Comparison of ENCODE assay signal across 1 cellular context in the genomic region with DNA sequence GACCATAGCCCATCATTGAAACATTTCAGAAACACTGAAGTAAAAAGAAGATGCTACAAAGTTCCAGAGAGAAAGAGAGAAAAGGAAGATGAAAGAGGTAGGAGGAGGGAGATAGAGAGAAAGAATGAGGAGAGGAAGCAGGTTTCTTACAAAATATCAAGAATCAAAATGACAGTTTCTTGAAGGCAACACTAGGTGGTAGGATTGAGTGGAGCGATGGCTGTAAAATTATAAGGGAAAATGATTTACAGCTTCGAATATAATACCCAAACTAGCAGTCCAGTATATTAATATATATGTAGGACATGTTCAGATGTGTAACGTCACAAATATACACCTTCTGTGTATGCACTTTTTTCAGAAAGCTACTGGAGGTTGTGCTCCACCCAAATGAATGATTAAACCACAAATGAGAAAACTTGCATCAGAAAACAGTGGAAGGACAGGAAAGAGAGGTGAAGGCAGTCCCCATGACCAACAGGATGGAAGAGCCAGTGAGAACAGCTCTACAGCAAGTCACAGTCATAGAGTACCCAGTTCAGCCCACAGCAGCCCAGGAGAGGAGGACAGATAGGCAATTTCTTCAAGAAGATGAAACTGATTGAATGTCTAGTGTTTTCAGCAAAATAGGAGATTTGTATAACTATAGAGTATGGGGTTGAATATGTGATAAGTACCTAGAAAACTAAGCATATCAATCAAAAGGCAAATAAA.
TF ChIP-seq lines count a peak whose summit lies in the region.

No MANE protein-coding gene starts in this region.

TF ChIP-seq in H1, 55 proteins besides CTCF, POLR2A, EP300 and RAD21 (continued from another document):
- TF ChIP-seq, protein P1, sequence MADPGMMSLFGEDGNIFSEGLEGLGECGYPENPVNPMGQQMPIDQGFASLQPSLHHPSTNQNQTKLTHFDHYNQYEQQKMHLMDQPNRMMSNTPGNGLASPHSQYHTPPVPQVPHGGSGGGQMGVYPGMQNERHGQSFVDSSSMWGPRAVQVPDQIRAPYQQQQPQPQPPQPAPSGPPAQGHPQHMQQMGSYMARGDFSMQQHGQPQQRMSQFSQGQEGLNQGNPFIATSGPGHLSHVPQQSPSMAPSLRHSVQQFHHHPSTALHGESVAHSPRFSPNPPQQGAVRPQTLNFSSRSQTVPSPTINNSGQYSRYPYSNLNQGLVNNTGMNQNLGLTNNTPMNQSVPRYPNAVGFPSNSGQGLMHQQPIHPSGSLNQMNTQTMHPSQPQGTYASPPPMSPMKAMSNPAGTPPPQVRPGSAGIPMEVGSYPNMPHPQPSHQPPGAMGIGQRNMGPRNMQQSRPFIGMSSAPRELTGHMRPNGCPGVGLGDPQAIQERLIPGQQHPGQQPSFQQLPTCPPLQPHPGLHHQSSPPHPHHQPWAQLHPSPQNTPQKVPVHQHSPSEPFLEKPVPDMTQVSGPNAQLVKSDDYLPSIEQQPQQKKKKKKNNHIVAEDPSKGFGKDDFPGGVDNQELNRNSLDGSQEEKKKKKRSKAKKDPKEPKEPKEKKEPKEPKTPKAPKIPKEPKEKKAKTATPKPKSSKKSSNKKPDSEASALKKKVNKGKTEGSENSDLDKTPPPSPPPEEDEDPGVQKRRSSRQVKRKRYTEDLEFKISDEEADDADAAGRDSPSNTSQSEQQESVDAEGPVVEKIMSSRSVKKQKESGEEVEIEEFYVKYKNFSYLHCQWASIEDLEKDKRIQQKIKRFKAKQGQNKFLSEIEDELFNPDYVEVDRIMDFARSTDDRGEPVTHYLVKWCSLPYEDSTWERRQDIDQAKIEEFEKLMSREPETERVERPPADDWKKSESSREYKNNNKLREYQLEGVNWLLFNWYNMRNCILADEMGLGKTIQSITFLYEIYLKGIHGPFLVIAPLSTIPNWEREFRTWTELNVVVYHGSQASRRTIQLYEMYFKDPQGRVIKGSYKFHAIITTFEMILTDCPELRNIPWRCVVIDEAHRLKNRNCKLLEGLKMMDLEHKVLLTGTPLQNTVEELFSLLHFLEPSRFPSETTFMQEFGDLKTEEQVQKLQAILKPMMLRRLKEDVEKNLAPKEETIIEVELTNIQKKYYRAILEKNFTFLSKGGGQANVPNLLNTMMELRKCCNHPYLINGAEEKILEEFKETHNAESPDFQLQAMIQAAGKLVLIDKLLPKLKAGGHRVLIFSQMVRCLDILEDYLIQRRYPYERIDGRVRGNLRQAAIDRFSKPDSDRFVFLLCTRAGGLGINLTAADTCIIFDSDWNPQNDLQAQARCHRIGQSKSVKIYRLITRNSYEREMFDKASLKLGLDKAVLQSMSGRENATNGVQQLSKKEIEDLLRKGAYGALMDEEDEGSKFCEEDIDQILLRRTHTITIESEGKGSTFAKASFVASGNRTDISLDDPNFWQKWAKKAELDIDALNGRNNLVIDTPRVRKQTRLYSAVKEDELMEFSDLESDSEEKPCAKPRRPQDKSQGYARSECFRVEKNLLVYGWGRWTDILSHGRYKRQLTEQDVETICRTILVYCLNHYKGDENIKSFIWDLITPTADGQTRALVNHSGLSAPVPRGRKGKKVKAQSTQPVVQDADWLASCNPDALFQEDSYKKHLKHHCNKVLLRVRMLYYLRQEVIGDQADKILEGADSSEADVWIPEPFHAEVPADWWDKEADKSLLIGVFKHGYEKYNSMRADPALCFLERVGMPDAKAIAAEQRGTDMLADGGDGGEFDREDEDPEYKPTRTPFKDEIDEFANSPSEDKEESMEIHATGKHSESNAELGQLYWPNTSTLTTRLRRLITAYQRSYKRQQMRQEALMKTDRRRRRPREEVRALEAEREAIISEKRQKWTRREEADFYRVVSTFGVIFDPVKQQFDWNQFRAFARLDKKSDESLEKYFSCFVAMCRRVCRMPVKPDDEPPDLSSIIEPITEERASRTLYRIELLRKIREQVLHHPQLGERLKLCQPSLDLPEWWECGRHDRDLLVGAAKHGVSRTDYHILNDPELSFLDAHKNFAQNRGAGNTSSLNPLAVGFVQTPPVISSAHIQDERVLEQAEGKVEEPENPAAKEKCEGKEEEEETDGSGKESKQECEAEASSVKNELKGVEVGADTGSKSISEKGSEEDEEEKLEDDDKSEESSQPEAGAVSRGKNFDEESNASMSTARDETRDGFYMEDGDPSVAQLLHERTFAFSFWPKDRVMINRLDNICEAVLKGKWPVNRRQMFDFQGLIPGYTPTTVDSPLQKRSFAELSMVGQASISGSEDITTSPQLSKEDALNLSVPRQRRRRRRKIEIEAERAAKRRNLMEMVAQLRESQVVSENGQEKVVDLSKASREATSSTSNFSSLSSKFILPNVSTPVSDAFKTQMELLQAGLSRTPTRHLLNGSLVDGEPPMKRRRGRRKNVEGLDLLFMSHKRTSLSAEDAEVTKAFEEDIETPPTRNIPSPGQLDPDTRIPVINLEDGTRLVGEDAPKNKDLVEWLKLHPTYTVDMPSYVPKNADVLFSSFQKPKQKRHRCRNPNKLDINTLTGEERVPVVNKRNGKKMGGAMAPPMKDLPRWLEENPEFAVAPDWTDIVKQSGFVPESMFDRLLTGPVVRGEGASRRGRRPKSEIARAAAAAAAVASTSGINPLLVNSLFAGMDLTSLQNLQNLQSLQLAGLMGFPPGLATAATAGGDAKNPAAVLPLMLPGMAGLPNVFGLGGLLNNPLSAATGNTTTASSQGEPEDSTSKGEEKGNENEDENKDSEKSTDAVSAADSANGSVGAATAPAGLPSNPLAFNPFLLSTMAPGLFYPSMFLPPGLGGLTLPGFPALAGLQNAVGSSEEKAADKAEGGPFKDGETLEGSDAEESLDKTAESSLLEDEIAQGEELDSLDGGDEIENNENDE (IDR thresholded peaks at IDR 0.05; ENCODE audit: insufficient replicate concordance, low read length), result no peak
- no peak for TF ChIP-seq KDM5A (IDR thresholded peaks at IDR 0.05; ENCODE audit: low read length)
- TF ChIP-seq GABPA (IDR thresholded peaks at IDR 0.05; ENCODE audit: borderline replicate concordance, insufficient read depth, low read length), result no peak
- TF ChIP-seq TEAD4 (IDR thresholded peaks at IDR 0.05; ENCODE audit: low read depth, low read length), result no peak
- TF ChIP-seq NRF1 (IDR thresholded peaks at IDR 0.05; ENCODE audit: low read depth, low read length), result no peak
- TF ChIP-seq CTBP2 (IDR thresholded peaks at IDR 0.05; ENCODE audit: borderline replicate concordance, insufficient read depth, insufficient read length, low read length), result no peak
- no peak for TF ChIP-seq RXRA (IDR thresholded peaks at IDR 0.05; ENCODE audit: insufficient read depth, low read depth, low read length)
- TF ChIP-seq, protein P2, sequence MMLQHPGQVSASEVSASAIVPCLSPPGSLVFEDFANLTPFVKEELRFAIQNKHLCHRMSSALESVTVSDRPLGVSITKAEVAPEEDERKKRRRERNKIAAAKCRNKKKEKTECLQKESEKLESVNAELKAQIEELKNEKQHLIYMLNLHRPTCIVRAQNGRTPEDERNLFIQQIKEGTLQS (IDR thresholded peaks at IDR 0.05; ENCODE audit: insufficient read depth, low read depth, low read length), result no peak
- TF ChIP-seq, protein P3, sequence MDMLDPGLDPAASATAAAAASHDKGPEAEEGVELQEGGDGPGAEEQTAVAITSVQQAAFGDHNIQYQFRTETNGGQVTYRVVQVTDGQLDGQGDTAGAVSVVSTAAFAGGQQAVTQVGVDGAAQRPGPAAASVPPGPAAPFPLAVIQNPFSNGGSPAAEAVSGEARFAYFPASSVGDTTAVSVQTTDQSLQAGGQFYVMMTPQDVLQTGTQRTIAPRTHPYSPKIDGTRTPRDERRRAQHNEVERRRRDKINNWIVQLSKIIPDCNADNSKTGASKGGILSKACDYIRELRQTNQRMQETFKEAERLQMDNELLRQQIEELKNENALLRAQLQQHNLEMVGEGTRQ (IDR thresholded peaks at IDR 0.05; ENCODE audit: low read length), result no peak
- no peak for TF ChIP-seq SIX5 (IDR thresholded peaks at IDR 0.05; ENCODE audit: low read depth, low read length)
- TF ChIP-seq SP2 (IDR thresholded peaks at IDR 0.05; ENCODE audit: low read length), result no peak
- TF ChIP-seq CBX5 (IDR thresholded peaks at IDR 0.05; ENCODE audit: low read depth, low read length), result no peak
- no peak for TF ChIP-seq POLR2AphosphoS5 (IDR thresholded peaks at IDR 0.05; ENCODE audit: low read depth, low read length)
- no peak for TF ChIP-seq FOSL1 (IDR thresholded peaks at IDR 0.05; ENCODE audit: insufficient read depth, low read depth, low read length)
- no peak for TF ChIP-seq NANOG (IDR thresholded peaks at IDR 0.05; ENCODE audit: insufficient read depth, low read depth, low read length, poor library complexity, severe bottlenecking)
- TF ChIP-seq KDM1A (IDR thresholded peaks at IDR 0.05; ENCODE audit: borderline replicate concordance, low read length), result no peak
- TF ChIP-seq, protein P4, sequence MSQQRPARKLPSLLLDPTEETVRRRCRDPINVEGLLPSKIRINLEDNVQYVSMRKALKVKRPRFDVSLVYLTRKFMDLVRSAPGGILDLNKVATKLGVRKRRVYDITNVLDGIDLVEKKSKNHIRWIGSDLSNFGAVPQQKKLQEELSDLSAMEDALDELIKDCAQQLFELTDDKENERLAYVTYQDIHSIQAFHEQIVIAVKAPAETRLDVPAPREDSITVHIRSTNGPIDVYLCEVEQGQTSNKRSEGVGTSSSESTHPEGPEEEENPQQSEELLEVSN (IDR thresholded peaks at IDR 0.05), result no peak
- no peak for TF ChIP-seq GTF2F1 (IDR thresholded peaks at IDR 0.05; ENCODE audit: borderline replicate concordance, low read depth, low read length)
